In the genomic region with DNA sequence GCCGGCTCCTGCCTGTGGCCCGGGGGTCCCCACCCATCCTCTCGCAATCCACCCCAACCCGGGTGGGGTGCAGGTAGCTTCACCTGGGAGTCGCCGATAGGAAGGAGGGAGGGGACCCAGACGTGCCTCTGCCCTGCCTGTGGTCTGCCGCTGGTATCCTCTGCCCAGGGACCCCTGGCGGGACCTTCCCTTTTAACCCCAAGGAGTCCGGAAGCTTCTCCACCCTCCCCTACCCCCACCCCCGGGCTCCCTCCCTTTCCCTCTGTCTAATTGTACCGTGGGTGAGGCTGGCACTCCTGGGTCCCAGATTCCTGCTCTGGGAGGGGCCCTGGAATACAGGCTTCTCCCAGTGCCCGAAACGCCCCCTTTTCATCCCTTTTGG, we compare ENCODE assay signal across 11 cellular contexts. TPM values are rescaled to one million over a fixed set of nuclear protein-coding genes. Genes with fewer than 3 reads are reported as not detected.
DNase-seq lines count a peak whose midpoint lies in the region; ATAC-seq, FAIRE-seq and TF ChIP-seq lines count a peak whose summit lies in the region.
"Had no signal": no experiment of that assay in that cellular context is flagged by ENCODE, and none has a peak within 500 bp of the region (broad histone marks: within the 10 kb centered on the region; RNA-seq: fewer than 3 reads in every experiment).

A gene with protein sequence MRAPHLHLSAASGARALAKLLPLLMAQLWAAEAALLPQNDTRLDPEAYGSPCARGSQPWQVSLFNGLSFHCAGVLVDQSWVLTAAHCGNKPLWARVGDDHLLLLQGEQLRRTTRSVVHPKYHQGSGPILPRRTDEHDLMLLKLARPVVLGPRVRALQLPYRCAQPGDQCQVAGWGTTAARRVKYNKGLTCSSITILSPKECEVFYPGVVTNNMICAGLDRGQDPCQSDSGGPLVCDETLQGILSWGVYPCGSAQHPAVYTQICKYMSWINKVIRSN (minus strand): TSS at position 166 of the 382 bp plus-strand sequence. CDS start 579 bp downstream, outside the sequence.

- no peaks in the 10 kb centered on the region for H3K9me3 ChIP-seq in thymus (ENCODE audit: control insufficient read depth)

- H3K27ac Mint-ChIP-seq in activated T-cell treated with anti-CD3 and anti-CD28 coated beads, Interleukin-2, amount 50 U/mL, for 72 hours: no peak within 1 kb of the TSS
- no peak within 1 kb of the TSS for H3K27ac Mint-ChIP-seq in memory B cell

- FAIRE-seq in bronchial epithelial cell (lab: Jason Lieb, UNC) (no peak), H54 (lab: Jason Lieb, UNC) (no peak)

- ATAC-seq in activated T-cell treated with anti-CD3 and anti-CD28 coated beads, Interleukin-2, amount 50 U/mL, for 72 hours (replicated peaks in 1 of 2): no peak
- no peak for ATAC-seq in memory B cell (ENCODE audit: low read depth)
- ATAC-seq in HG02763 (IDR thresholded peaks at IDR 0.05; ENCODE audit: unreplicated experiment): no peak

- 9% methylated on average over 14 of the region's 14 CpGs for WGBS in thymus

- no peaks in the 10 kb centered on the region for H3K9me3 Mint-ChIP-seq in activated T-cell treated with anti-CD3 and anti-CD28 coated beads, Interleukin-2, amount 50 U/mL, for 72 hours
- peaks cover 3% of the 10 kb centered on the region for H3K9me3 Mint-ChIP-seq in memory B cell

- no peaks in the 10 kb centered on the region for H3K4me1 ChIP-seq in thymus (ENCODE audit: control insufficient read depth, insufficient read depth, low read length)

- H3K4me3 Mint-ChIP-seq in activated T-cell treated with anti-CD3 and anti-CD28 coated beads, Interleukin-2, amount 50 U/mL, for 72 hours: peak within 1 kb of the TSS; percentile 83 to 94
- peak within 1 kb of the TSS; percentile 62 for H3K4me3 Mint-ChIP-seq in memory B cell

- peaks cover 21% of the 10 kb centered on the region for H3K4me1 Mint-ChIP-seq in activated T-cell treated with anti-CD3 and anti-CD28 coated beads, Interleukin-2, amount 50 U/mL, for 72 hours (ENCODE audit: low read depth)
- peaks cover 13% of the 10 kb centered on the region for H3K4me1 Mint-ChIP-seq in memory B cell

- peak within 1 kb of the TSS; percentile 68 for H3K27ac ChIP-seq in thymus (ENCODE audit: low read depth)
- H3K27ac ChIP-seq: SJSA1 had no signal

- TF ChIP-seq CTCF in bronchial epithelial cell (IDR thresholded peaks at IDR 0.05; ENCODE audit: insufficient read depth, low read length, severe bottlenecking): no peak

- H3K4me3 ChIP-seq in bronchial epithelial cell (ENCODE audit: low read depth, low read length): peak within 1 kb of the TSS; percentile 33
- no peak within 1 kb of the TSS for H3K4me3 ChIP-seq in thymus (ENCODE audit: low read length)
- H3K4me3 ChIP-seq: SJSA1 had no signal

- H3K27me3 ChIP-seq in bronchial epithelial cell (ENCODE audit: control insufficient read depth, insufficient read depth, low read length): peaks cover 1% of the 10 kb centered on the region
- peaks cover 30% of the 10 kb centered on the region for H3K27me3 ChIP-seq in thymus (ENCODE audit: control insufficient read depth, insufficient read depth)

- DNase-seq in activated T-cell treated with anti-CD3 and anti-CD28 coated beads, Interleukin-2, amount 50 U/mL, for 72 hours: no peak
- DNase-seq in activated T-cell treated with anti-CD3 and anti-CD28 coated beads, Interleukin-2, amount 50 U/mL, for 48 hours: no peak
- DNase-seq in bronchial epithelial cell (ENCODE audit: low read depth) (no peak), memory B cell (ENCODE audit: low spot score in 2 of 2) (no peak), NK-92 (lab: John Stamatoyannopoulos, UW; ENCODE audit: unreplicated experiment) (no peak), H54 (ENCODE audit: insufficient read length, low spot score) (no peak)
- DNase-seq: NCI-H2081; stimulated activated CD4-positive, alpha-beta T cell treated with anti-CD3 and anti-CD28 coated beads, Interleukin-1b, Interleukin-23, amount 100 ng/mL, for 48 hours had no signal

- peaks cover 3 to 5% of the 10 kb centered on the region in 2 donors for H3K36me3 Mint-ChIP-seq in activated T-cell treated with anti-CD3 and anti-CD28 coated beads, Interleukin-2, amount 50 U/mL, for 72 hours (ENCODE audit: insufficient read depth in 2 of 2)
- H3K36me3 Mint-ChIP-seq in memory B cell: peaks cover 7% of the 10 kb centered on the region

- TF ChIP-seq POLR2A in H54 (IDR thresholded peaks at IDR 0.05; ENCODE audit: low read depth, low read length): no peak

- peaks cover 59% of the 10 kb centered on the region for H3K27me3 Mint-ChIP-seq in activated T-cell treated with anti-CD3 and anti-CD28 coated beads, Interleukin-2, amount 50 U/mL, for 72 hours (ENCODE audit: low read depth)
- H3K27me3 Mint-ChIP-seq in memory B cell: peaks cover 39% of the 10 kb centered on the region

- H3K36me3 ChIP-seq in bronchial epithelial cell (ENCODE audit: control insufficient read depth, insufficient read depth, low read length) (no peaks in the 10 kb centered on the region), thymus (ENCODE audit: control insufficient read depth, insufficient read depth) (no peaks in the 10 kb centered on the region)
- H3K36me3 ChIP-seq: SJSA1 had no signal

RNA-seq across cellular contexts. Expression of the gene that starts here (rescaled TPM):
- total RNA-seq in activated T-cell treated with anti-CD3 and anti-CD28 coated beads, Interleukin-2, amount 50 U/mL, for 72 hours: not detected
- total RNA-seq in bronchial epithelial cell: 6.6 and 28.0 TPM in 2 replicates
- 7.2 TPM for polyA plus RNA-seq in thymus
- total RNA-seq: SJSA1 had no signal
